Comparison of ENCODE assay signal across 21 cellular contexts in the genomic region with DNA sequence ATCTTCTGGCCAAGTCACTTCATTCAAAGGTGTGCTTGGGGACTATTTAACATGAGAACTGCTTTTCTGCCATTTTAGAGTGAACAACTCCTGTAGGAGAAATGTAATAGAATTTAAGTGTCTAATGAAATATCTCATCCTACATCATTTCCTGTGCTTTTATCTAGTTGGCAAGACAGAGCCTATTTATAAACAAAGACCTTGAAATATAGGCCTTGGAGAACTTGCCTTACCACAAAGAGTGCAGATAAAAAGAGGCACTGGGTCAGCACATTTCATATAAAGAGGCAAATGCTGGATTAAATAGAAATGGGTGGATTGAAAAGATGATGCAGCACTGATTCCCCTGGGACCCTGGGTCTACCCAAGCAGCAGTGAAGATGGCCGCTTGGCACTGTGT.
"Had no signal": no experiment of that assay in that cellular context is flagged by ENCODE, and none has a peak within 500 bp of the region (broad histone marks: within the 10 kb centered on the region; RNA-seq: fewer than 3 reads in every experiment).

No MANE protein-coding gene starts in this region.

- H3K27ac ChIP-seq: HL-60, SJCRH30 had no signal

- ATAC-seq: Panc1, PC-3, Right ventricle myocardium inferior, SK-N-SH treated with all-trans-retinoic acid at 6 μM for 48 hours had no signal

- H3K4me1 ChIP-seq: SJCRH30 had no signal

- H3K9me3 ChIP-seq: MG63, SJCRH30 had no signal

- H3K36me3 ChIP-seq: MG63, SJCRH30 had no signal

- H3K4me3 ChIP-seq: MG63, SJCRH30 had no signal

- H3K27me3 ChIP-seq: MG63, SJCRH30 had no signal

- DNase-seq: KBM-7, MG63, NCI-H1092, NCI-H1105 treated with DMSO at 0.1 percent for 48 hours, NCI-H1417 treated with DMSO at 0.1 percent for 48 hours, NCI-H146, NCI-H1694 treated with DMSO at 0.1 percent for 48 hours, NCI-H1930, NCI-H2081, NCI-H2107, NCI-H2227 treated with DMSO at 0.1 percent for 48 hours, NCI-H524, NCI-H526 treated with DMSO at 0.1 percent for 48 hours, NCI-H748 treated with DMSO at 0.1 percent for 48 hours, PC-3, SHP77 treated with DMSO at 0.1 percent for 48 hours, SJCRH30 had no signal
